24 cellular contexts compared by ENCODE assay signal in genomic region chr10:70765794-70766594, GRCh38. TPM values are rescaled to one million over a fixed set of nuclear protein-coding genes. Genes with fewer than 3 reads are reported as not detected.
DNase-seq lines count a peak whose midpoint lies in the region; ATAC-seq and TF ChIP-seq lines count a peak whose summit lies in the region.
"Had no signal": no experiment of that assay in that cellular context is flagged by ENCODE, and none has a peak within 500 bp of the region (broad histone marks: within the 10 kb centered on the region; RNA-seq: fewer than 3 reads in every experiment).

No MANE protein-coding gene starts in this region.

- no peaks in the 10 kb centered on the region for H3K79me2 ChIP-seq in Karpas-422 (ENCODE audit: low read length)

- POLR2A ChIA-PET in HEK293 (lab: Yijun Ruan, JAX), result no interaction called here

- H3K36me3 Mint-ChIP-seq in activated T-cell treated with anti-CD3 and anti-CD28 coated beads, Interleukin-2, amount 50 U/mL, for 24 hours (ENCODE audit: low read depth), result no peaks in the 10 kb centered on the region
- H3K36me3 Mint-ChIP-seq in activated T-cell treated with anti-CD3 and anti-CD28 coated beads, Interleukin-2, amount 50 U/mL, for 72 hours (ENCODE audit: insufficient read depth in 2 of 2), result peaks cover 0 to 7% of the 10 kb centered on the region in 2 donors
- H3K36me3 Mint-ChIP-seq in glutamatergic neuron (ENCODE audit: unreplicated experiment), result peaks cover 17% of the 10 kb centered on the region

- no peaks in the 10 kb centered on the region for H3K36me3 ChIP-seq in HEK293 (ENCODE audit: control insufficient read depth in 2 of 2, insufficient read depth in 1 of 2, low read length in 2 of 2)
- no peaks in the 10 kb centered on the region for H3K36me3 ChIP-seq in spleen
- H3K36me3 ChIP-seq in Karpas-422 (ENCODE audit: insufficient read depth, low read length), result no peaks in the 10 kb centered on the region
- H3K36me3 ChIP-seq: BE2C had no signal

- ATAC-seq in activated T-cell treated with anti-CD3 and anti-CD28 coated beads, Interleukin-2, amount 50 U/mL, for 72 hours (replicated peaks in 1 of 2), result no peak
- ATAC-seq in HG03039 (IDR thresholded peaks at IDR 0.05; ENCODE audit: unreplicated experiment), result no peak

- CTCF ChIA-PET in HEK293 (lab: Yijun Ruan, JAX), result interaction anchor here (0.5 kb wide), 1 partner anchor 342 kb away, joined by 3 read pairs; no protein-coding TSS in a partner anchor

- H3K4me3 Mint-ChIP-seq in activated T-cell treated with anti-CD3 and anti-CD28 coated beads, Interleukin-2, amount 50 U/mL, for 24 hours, result no peak overlapping the region
- H3K4me3 Mint-ChIP-seq in activated T-cell treated with anti-CD3 and anti-CD28 coated beads, Interleukin-2, amount 50 U/mL, for 72 hours, result no peak overlapping the region
- H3K4me3 Mint-ChIP-seq in glutamatergic neuron (ENCODE audit: unreplicated experiment), result no peak overlapping the region
- H3K4me3 Mint-ChIP-seq: CD4-positive, CD25-positive, alpha-beta regulatory T cell had no signal

- TF ChIP-seq POLR2A in spleen (IDR thresholded peaks at IDR 0.05), result no peak

- H3K9me2 ChIP-seq in Karpas-422 (replicated peaks; ENCODE audit: insufficient read depth, low read length), result no peaks in the 10 kb centered on the region

- H2AFZ ChIP-seq in Karpas-422 (ENCODE audit: low read length), result no peak overlapping the region

- TF ChIP-seq CTCF in HEK293 (tag by site-specific recombination; IDR thresholded peaks at IDR 0.05) (no peak), glutamatergic neuron (IDR thresholded peaks at IDR 0.05; ENCODE audit: partially characterized antibody, unreplicated experiment) (no peak), spleen (IDR thresholded peaks at IDR 0.05 in 8 of 11, conservative IDR thresholded peaks at IDR 0.05 in 3 of 11) (no peak), GM10266 (IDR thresholded peaks at IDR 0.05; ENCODE audit: control insufficient read depth, insufficient read depth, low read depth, missing control alignments) (no peak)

- no peak overlapping the region for H3K27ac ChIP-seq in HEK293 (ENCODE audit: extremely low read depth, low read depth, low read length)
- H3K27ac ChIP-seq in spleen, result no peak overlapping the region
- no peak overlapping the region for H3K27ac ChIP-seq in Karpas-422 (ENCODE audit: low read length)
- H3K27ac ChIP-seq: HL-60, KMS-11 had no signal

- no peaks in the 10 kb centered on the region for H3K4me1 Mint-ChIP-seq in activated T-cell treated with anti-CD3 and anti-CD28 coated beads, Interleukin-2, amount 50 U/mL, for 24 hours (ENCODE audit: low read depth)
- no peaks in the 10 kb centered on the region for H3K4me1 Mint-ChIP-seq in activated T-cell treated with anti-CD3 and anti-CD28 coated beads, Interleukin-2, amount 50 U/mL, for 72 hours (ENCODE audit: low read depth)
- peaks cover 8% of the 10 kb centered on the region for H3K4me1 Mint-ChIP-seq in glutamatergic neuron (ENCODE audit: low read depth, unreplicated experiment)
- H3K4me1 Mint-ChIP-seq: CD4-positive, CD25-positive, alpha-beta regulatory T cell had no signal

- H3K27me3 ChIP-seq in spleen (replicated peaks in 1 of 7), result no peaks in the 10 kb centered on the region
- no peaks in the 10 kb centered on the region for H3K27me3 ChIP-seq in Karpas-422 (ENCODE audit: low read length)
- H3K27me3 ChIP-seq: BE2C had no signal

- no peaks in the 10 kb centered on the region for H3K27me3 Mint-ChIP-seq in activated T-cell treated with anti-CD3 and anti-CD28 coated beads, Interleukin-2, amount 50 U/mL, for 24 hours
- peaks cover 10% of the 10 kb centered on the region for H3K27me3 Mint-ChIP-seq in activated T-cell treated with anti-CD3 and anti-CD28 coated beads, Interleukin-2, amount 50 U/mL, for 72 hours (ENCODE audit: low read depth)
- H3K27me3 Mint-ChIP-seq in glutamatergic neuron (ENCODE audit: unreplicated experiment), result peaks cover 2% of the 10 kb centered on the region

- H3K9me3 ChIP-seq in HEK293 (ENCODE audit: control insufficient read depth, insufficient read depth, low read depth, low read length) (no peaks in the 10 kb centered on the region), spleen (peaks cover 0 to 15% (median 12%) of the 10 kb centered on the region in 8 donors), Karpas-422 (ENCODE audit: low read length) (no peaks in the 10 kb centered on the region)
- H3K9me3 ChIP-seq: BE2C had no signal

- peak; percentile 20 for DNase-seq in activated T-cell treated with anti-CD3 and anti-CD28 coated beads, Interleukin-2, amount 50 U/mL, for 24 hours
- DNase-seq in activated T-cell treated with anti-CD3 and anti-CD28 coated beads, Interleukin-2, amount 50 U/mL, for 72 hours, result no peak
- DNase-seq in glutamatergic neuron (peak; percentile 3), spleen (peak; percentile 37), Karpas-422 (no peak), GM10266 (ENCODE audit: extremely low spot score) (no peak)
- DNase-seq: BE2C; CD4-positive, CD25-positive, alpha-beta regulatory T cell; DMS79; H7; NCI-H1105; NCI-H146; NCI-H2029; NCI-H226; NCI-H510A treated with DMSO at 0.1 percent for 48 hours; NCI-H748 treated with DMSO at 0.1 percent for 48 hours; NK-92 treated with Interleukin-12 subunit alpha and Interleukin-12 subunit beta, amount 100 ng/mL, for 24 hours; SIG-M5 had no signal

- no peaks in the 10 kb centered on the region for H3K9me3 Mint-ChIP-seq in activated T-cell treated with anti-CD3 and anti-CD28 coated beads, Interleukin-2, amount 50 U/mL, for 24 hours
- H3K9me3 Mint-ChIP-seq in activated T-cell treated with anti-CD3 and anti-CD28 coated beads, Interleukin-2, amount 50 U/mL, for 72 hours, result peaks cover 2 to 5% of the 10 kb centered on the region in 2 donors
- peaks cover 11% of the 10 kb centered on the region for H3K9me3 Mint-ChIP-seq in glutamatergic neuron (ENCODE audit: unreplicated experiment)

- H3K9ac ChIP-seq in Karpas-422 (ENCODE audit: low read length), result no peak overlapping the region
- H3K9ac ChIP-seq: KMS-11 had no signal

- H3K4me3 ChIP-seq in HEK293 (ENCODE audit: low read depth, low read length), result no peak overlapping the region
- no peak overlapping the region for H3K4me3 ChIP-seq in spleen
- H3K4me3 ChIP-seq in Karpas-422 (ENCODE audit: low read length), result no peak overlapping the region

- intact Hi-C loops in spleen (cut with DNase I; ENCODE audit: low total_unique reads), result no loop called here

- H4K20me1 ChIP-seq in Karpas-422 (ENCODE audit: insufficient read depth, low read depth, low read length), result no peaks in the 10 kb centered on the region

- H3K27ac Mint-ChIP-seq in activated T-cell treated with anti-CD3 and anti-CD28 coated beads, Interleukin-2, amount 50 U/mL, for 24 hours, result no peak overlapping the region
- no peak overlapping the region for H3K27ac Mint-ChIP-seq in activated T-cell treated with anti-CD3 and anti-CD28 coated beads, Interleukin-2, amount 50 U/mL, for 72 hours
- no peak overlapping the region for H3K27ac Mint-ChIP-seq in glutamatergic neuron (ENCODE audit: unreplicated experiment)
- H3K27ac Mint-ChIP-seq: CD4-positive, CD25-positive, alpha-beta regulatory T cell had no signal

- H3K4me2 ChIP-seq in Karpas-422 (ENCODE audit: low read depth, low read length, poor library complexity, severe bottlenecking), result no peak overlapping the region
- H3K4me2 ChIP-seq: KMS-11 had no signal

- 87 to 96% (median 95%) methylated on average over 8 of the region's 8 CpGs for WGBS in spleen, 5 donors

- H3K4me1 ChIP-seq in HEK293 (ENCODE audit: control insufficient read depth, insufficient read depth, low read length) (no peaks in the 10 kb centered on the region), spleen (no peaks in the 10 kb centered on the region), Karpas-422 (ENCODE audit: low read length) (no peaks in the 10 kb centered on the region)
- H3K4me1 ChIP-seq: BE2C had no signal

TF ChIP-seq in HEK293, 187 proteins besides CTCF, POLR2A, EP300 and RAD21 (continues in another document):
- TF ChIP-seq GLI4 (tag by site-specific recombination; IDR thresholded peaks at IDR 0.05), result no peak
- TF ChIP-seq, protein P1, sequence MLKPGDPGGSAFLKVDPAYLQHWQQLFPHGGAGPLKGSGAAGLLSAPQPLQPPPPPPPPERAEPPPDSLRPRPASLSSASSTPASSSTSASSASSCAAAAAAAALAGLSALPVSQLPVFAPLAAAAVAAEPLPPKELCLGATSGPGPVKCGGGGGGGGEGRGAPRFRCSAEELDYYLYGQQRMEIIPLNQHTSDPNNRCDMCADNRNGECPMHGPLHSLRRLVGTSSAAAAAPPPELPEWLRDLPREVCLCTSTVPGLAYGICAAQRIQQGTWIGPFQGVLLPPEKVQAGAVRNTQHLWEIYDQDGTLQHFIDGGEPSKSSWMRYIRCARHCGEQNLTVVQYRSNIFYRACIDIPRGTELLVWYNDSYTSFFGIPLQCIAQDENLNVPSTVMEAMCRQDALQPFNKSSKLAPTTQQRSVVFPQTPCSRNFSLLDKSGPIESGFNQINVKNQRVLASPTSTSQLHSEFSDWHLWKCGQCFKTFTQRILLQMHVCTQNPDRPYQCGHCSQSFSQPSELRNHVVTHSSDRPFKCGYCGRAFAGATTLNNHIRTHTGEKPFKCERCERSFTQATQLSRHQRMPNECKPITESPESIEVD (tag by site-specific recombination; IDR thresholded peaks at IDR 0.05), result no peak
- no peak for TF ChIP-seq ZNF214 (tag by site-specific recombination; IDR thresholded peaks at IDR 0.05; ENCODE audit: borderline replicate concordance)
- no peak for TF ChIP-seq ZNF529 (tag by site-specific recombination; IDR thresholded peaks at IDR 0.05; ENCODE audit: insufficient replicate concordance)
- TF ChIP-seq WT1 (tag by site-specific recombination; IDR thresholded peaks at IDR 0.05), result no peak

RNA-seq across cellular contexts. Expression of gene TBATA, which starts 19.2 kb away (rescaled TPM):
- not detected for total RNA-seq in activated T-cell treated with anti-CD3 and anti-CD28 coated beads, Interleukin-2, amount 50 U/mL, for 72 hours
- total RNA-seq in glutamatergic neuron (ENCODE audit: unreplicated experiment) (not detected), spleen (1 to 10 TPM in 2 of 7 donors, under 1 TPM in 5; 0.56 to 2.9 (median 0.66) TPM)
- polyA plus RNA-seq in spleen, result under 1 TPM in 1 of 3 donors, not detected in 2; 0.45 TPM
- not detected in 2 replicates for total RNA-seq in Karpas-422 (2014; rRNA removed; shearing (Covaris generic); ENCODE audit: low replicate concordance)
- total RNA-seq: A673; CD4-positive, CD25-positive, alpha-beta regulatory T cell; H7; HT1080 had no signal
- polyA plus RNA-seq: CD4-positive, CD25-positive, alpha-beta regulatory T cell had no signal

RNA-seq across cellular contexts. Expression of gene SGPL1, which starts 49.8 kb away (rescaled TPM):
- 10 to 100 TPM; 61.3 to 77.6 TPM for total RNA-seq in activated T-cell treated with anti-CD3 and anti-CD28 coated beads, Interleukin-2, amount 50 U/mL, for 72 hours
- total RNA-seq in glutamatergic neuron (ENCODE audit: unreplicated experiment), result 111 TPM
- total RNA-seq in spleen, result 10 to 100 TPM; 50.4 to 75.1 (median 65.8) TPM
- 10 to 100 TPM in 1 of 3 donors, 1 to 10 TPM in 2; 6.8 to 10.6 (median 7.8) TPM for polyA plus RNA-seq in spleen
- 26.0 and 26.3 TPM in 2 replicates for total RNA-seq in Karpas-422 (2014; rRNA removed; shearing (Covaris generic); ENCODE audit: low replicate concordance)

Comparison
In these comparisons a context has a peak if more than half of its experiments do, and no peak if none do; other contexts are left out.
1. DNase-seq: peak in activated T-cell treated with anti-CD3 and anti-CD28 coated beads, Interleukin-2, amount 50 U/mL, for 24 hours (single experiment), glutamatergic neuron (single experiment) and spleen (single experiment); none in activated T-cell treated with anti-CD3 and anti-CD28 coated beads, Interleukin-2, amount 50 U/mL, for 72 hours (0 of 2), Karpas-422 (single experiment) and GM10266 (single experiment).